ENCODE assay signal across 1 cellular context in genomic region chr16:10308305-10309193, GRCh38.
TF ChIP-seq lines count a peak whose summit lies in the region.

No MANE protein-coding gene starts in this region.

TF ChIP-seq in HepG2, 621 proteins besides CTCF, POLR2A, EP300 and RAD21 (continued from another document and continues in another):
- TF ChIP-seq FOXP1 (IDR thresholded peaks at IDR 0.05) (no peak), FOXP1 (CRISPR knock-in tag; IDR thresholded peaks at IDR 0.05) (peak; percentile 71), HOXD1 (CRISPR knock-in tag; IDR thresholded peaks at IDR 0.05) (no peak), ZFAT (CRISPR knock-in tag; conservative IDR thresholded peaks at IDR 0.05) (no peak), ZBED4 (CRISPR knock-in tag; IDR thresholded peaks at IDR 0.05; ENCODE audit: borderline replicate concordance) (no peak; the same call in 1 of the 2 replicates), ZNF598 (CRISPR knock-in tag; IDR thresholded peaks at IDR 0.05; ENCODE audit: borderline replicate concordance) (peak; percentile 51; the same call in 1 of the 2 replicates), EEA1 (CRISPR knock-in tag; IDR thresholded peaks at IDR 0.05; ENCODE audit: borderline replicate concordance) (0 out of 2 replicates have a peak, but pooled peaks have one; percentile 32), ESRRA (CRISPR knock-in tag; IDR thresholded peaks at IDR 0.05; ENCODE audit: low read depth) (0 out of 2 replicates have a peak, but pooled peaks have one; percentile 29), ZSCAN25 (CRISPR knock-in tag; IDR thresholded peaks at IDR 0.05) (no peak), GRHL1 (CRISPR knock-in tag; conservative IDR thresholded peaks at IDR 0.05) (no peak), SPEN (CRISPR knock-in tag; IDR thresholded peaks at IDR 0.05; ENCODE audit: low read depth) (no peak), ZNF281 (CRISPR knock-in tag; IDR thresholded peaks at IDR 0.05; ENCODE audit: borderline replicate concordance) (no peak), HNF1B (CRISPR knock-in tag; IDR thresholded peaks at IDR 0.05) (peak; percentile 90), ZNF468 (CRISPR knock-in tag; IDR thresholded peaks at IDR 0.05) (no peak), ZNF782 (CRISPR knock-in tag; IDR thresholded peaks at IDR 0.05; ENCODE audit: borderline replicate concordance) (no peak), NFRKB (IDR thresholded peaks at IDR 0.05) (no peak), SUZ12 (IDR thresholded peaks at IDR 0.05; ENCODE audit: low read depth, low read length) (no peak), KLF11 (CRISPR knock-in tag; IDR thresholded peaks at IDR 0.05) (no peak), CEBPZ (IDR thresholded peaks at IDR 0.05; ENCODE audit: low read length) (no peak), ZNF773 (CRISPR knock-in tag; IDR thresholded peaks at IDR 0.05; ENCODE audit: borderline replicate concordance) (no peak), SAP130 (CRISPR knock-in tag; IDR thresholded peaks at IDR 0.05; ENCODE audit: low read depth) (peak; percentile 42), ETV5 (CRISPR knock-in tag; IDR thresholded peaks at IDR 0.05; ENCODE audit: borderline replicate concordance) (no peak), HMGXB3 (CRISPR knock-in tag; IDR thresholded peaks at IDR 0.05; ENCODE audit: borderline replicate concordance) (peak; percentile 23; the same call in 1 of the 2 replicates), BRCA1 (CRISPR knock-in tag; IDR thresholded peaks at IDR 0.05) (no peak), ZBTB20 (CRISPR knock-in tag; IDR thresholded peaks at IDR 0.05; ENCODE audit: borderline replicate concordance, low read depth) (peak; percentile 58; the same call in 1 of the 2 replicates), NFE2L2 (IDR thresholded peaks at IDR 0.05; ENCODE audit: low read length) (no peak), ZNF335 (CRISPR knock-in tag; IDR thresholded peaks at IDR 0.05) (no peak), RCOR2 (CRISPR knock-in tag; IDR thresholded peaks at IDR 0.05) (no peak), RNF2 (conservative IDR thresholded peaks at IDR 0.05; ENCODE audit: low read depth) (no peak), CBX1 (IDR thresholded peaks at IDR 0.05; ENCODE audit: low read depth) (no peak), IRX3 (CRISPR knock-in tag; IDR thresholded peaks at IDR 0.05; ENCODE audit: borderline replicate concordance, low read depth) (no peak), ZNF280D (CRISPR knock-in tag; IDR thresholded peaks at IDR 0.05) (peak; percentile 76), HNRNPH1 (optimal IDR thresholded peaks at IDR 0.05; ENCODE audit: low read depth, low read length) (no peak), DPF2 (CRISPR knock-in tag; IDR thresholded peaks at IDR 0.05; ENCODE audit: borderline replicate concordance, low read depth) (no peak), TBP (CRISPR knock-in tag; IDR thresholded peaks at IDR 0.05) (no peak), ZNF382 (CRISPR knock-in tag; IDR thresholded peaks at IDR 0.05; ENCODE audit: borderline replicate concordance) (no peak), ZSCAN22 (CRISPR knock-in tag; IDR thresholded peaks at IDR 0.05) (peak; percentile 70; the same call in 1 of the 2 replicates), RBAK (CRISPR knock-in tag; IDR thresholded peaks at IDR 0.05) (no peak), SSRP1 (CRISPR knock-in tag; IDR thresholded peaks at IDR 0.05) (no peak)
